Comparison of ENCODE assay signal across 1 cellular context in genomic region chr17:28741358-28742349, GRCh38.
TF ChIP-seq lines count a peak whose summit lies in the region.

No MANE protein-coding gene starts in this region.

TF ChIP-seq in WTC11, 78 proteins besides CTCF, POLR2A, EP300 and RAD21 (continued from another document):
- TF ChIP-seq ERG (CRISPR knock-in tag; IDR thresholded peaks at IDR 0.05), result no peak
- TF ChIP-seq CREB1 (CRISPR knock-in tag; IDR thresholded peaks at IDR 0.05), result no peak
- TF ChIP-seq ZNF532 (CRISPR knock-in tag; IDR thresholded peaks at IDR 0.05; ENCODE audit: borderline replicate concordance), result no peak
- no peak for TF ChIP-seq AR (CRISPR knock-in tag; IDR thresholded peaks at IDR 0.05)
- TF ChIP-seq E2F4 (CRISPR knock-in tag; IDR thresholded peaks at IDR 0.05; ENCODE audit: borderline replicate concordance, low read depth), result no peak
- no peak for TF ChIP-seq RELA (CRISPR knock-in tag; IDR thresholded peaks at IDR 0.05; ENCODE audit: borderline replicate concordance)
- no peak for TF ChIP-seq ESRRA (CRISPR knock-in tag; IDR thresholded peaks at IDR 0.05; ENCODE audit: borderline replicate concordance)
